In genomic region chr7:3378390-3379120, GRCh38 we compare ENCODE assay signal across 15 cellular contexts.
A peak's percentile ranks its signal among the peaks of the same experiment; 100 is the strongest.
DNase-seq lines count a peak whose midpoint lies in the region; ATAC-seq, FAIRE-seq and TF ChIP-seq lines count a peak whose summit lies in the region.
"Had no signal": no experiment of that assay in that cellular context is flagged by ENCODE, and none has a peak within 500 bp of the region (broad histone marks: within the 10 kb centered on the region; RNA-seq: fewer than 3 reads in every experiment).

No MANE protein-coding gene starts in this region.

- TF ChIP-seq CTCF in glutamatergic neuron (IDR thresholded peaks at IDR 0.05; ENCODE audit: partially characterized antibody, unreplicated experiment) (no peak), neural progenitor cell (IDR thresholded peaks at IDR 0.05) (no peak)

- no peaks in the 10 kb centered on the region for H3K36me3 ChIP-seq in neural progenitor cell
- H3K36me3 ChIP-seq: BLaER1 treated with 17β-estradiol and CSF1 and Interleukin-3, amounts not matched to agents 10 nM and 100 nM had no signal

- peak; percentile 17 for DNase-seq in ELF-1 (ENCODE audit: low read depth, low spot score)
- no peak for DNase-seq in glutamatergic neuron
- DNase-seq in neural progenitor cell (ENCODE audit: low spot score), result peak; percentile 14
- no peak for DNase-seq in urothelium cell line (ENCODE audit: low spot score)
- no peak for DNase-seq in natural killer cell treated with Interleukin-12 subunit alpha and Interleukin-12 subunit beta and Interleukin-15 and Interleukin-18, amount 100 ng/mL, for 72 hours (ENCODE audit: low spot score)
- DNase-seq in SHP77 treated with DMSO at 0.1 percent for 48 hours (lab: John Stamatoyannopoulos, UW), result no peak
- DNase-seq: Calu3; CD8-positive, alpha-beta T cell; DMS79 treated with DMSO at 0.1 percent for 48 hours; H9 had no signal

- H3K27ac ChIP-seq in neural progenitor cell, result no peak overlapping the region
- H3K27ac ChIP-seq: BLaER1 treated with 17β-estradiol and CSF1 and Interleukin-3, amounts not matched to agents 10 nM and 100 nM had no signal

- no peaks in the 10 kb centered on the region for H3K79me2 ChIP-seq in neural progenitor cell (ENCODE audit: low read depth)

- no peak overlapping the region for H3K4me3 ChIP-seq in neural progenitor cell
- H3K4me3 ChIP-seq: BLaER1 treated with 17β-estradiol and CSF1 and Interleukin-3, amounts not matched to agents 10 nM and 100 nM; GM12878 had no signal

- no peaks in the 10 kb centered on the region for H3K36me3 Mint-ChIP-seq in glutamatergic neuron (ENCODE audit: unreplicated experiment)
- no peaks in the 10 kb centered on the region for H3K36me3 Mint-ChIP-seq in neural progenitor cell
- no peaks in the 10 kb centered on the region for H3K36me3 Mint-ChIP-seq in natural killer cell treated with Interleukin-12 subunit alpha and Interleukin-12 subunit beta and Interleukin-15 and Interleukin-18, amount 100 ng/mL, for 72 hours
- H3K36me3 Mint-ChIP-seq: CD8-positive, alpha-beta T cell had no signal

- H3K4me3 Mint-ChIP-seq in glutamatergic neuron (ENCODE audit: unreplicated experiment), result peak overlapping the region; percentile 4
- H3K4me3 Mint-ChIP-seq in neural progenitor cell, result no peak overlapping the region
- no peak overlapping the region for H3K4me3 Mint-ChIP-seq in natural killer cell treated with Interleukin-12 subunit alpha and Interleukin-12 subunit beta and Interleukin-15 and Interleukin-18, amount 100 ng/mL, for 72 hours
- H3K4me3 Mint-ChIP-seq: B cell; CD8-positive, alpha-beta T cell; H9 had no signal

- no peak for ATAC-seq in natural killer cell treated with Interleukin-12 subunit alpha and Interleukin-12 subunit beta and Interleukin-15 and Interleukin-18, amount 100 ng/mL, for 72 hours
- ATAC-seq: CD8-positive, alpha-beta T cell; GM12878 had no signal

- no peaks in the 10 kb centered on the region for H3F3A ChIP-seq in neural progenitor cell (ENCODE audit: low read depth)

- no peaks in the 10 kb centered on the region for H3K9me3 ChIP-seq in neural progenitor cell (ENCODE audit: low read depth)
- H3K9me3 ChIP-seq: BLaER1 treated with 17β-estradiol and CSF1 and Interleukin-3, amounts not matched to agents 10 nM and 100 nM had no signal

- no peaks in the 10 kb centered on the region for H3K27me3 ChIP-seq in neural progenitor cell
- H3K27me3 ChIP-seq: BLaER1 treated with 17β-estradiol and CSF1 and Interleukin-3, amounts not matched to agents 10 nM and 100 nM had no signal

- peaks cover 30% of the 10 kb centered on the region for H3K4me1 ChIP-seq in neural progenitor cell
- H3K4me1 ChIP-seq: BLaER1 treated with 17β-estradiol and CSF1 and Interleukin-3, amounts not matched to agents 10 nM and 100 nM had no signal

- no peak overlapping the region for H2AFZ ChIP-seq in neural progenitor cell (replicated peaks)

- H4K20me1 ChIP-seq in neural progenitor cell (ENCODE audit: low read depth), result no peaks in the 10 kb centered on the region
- H4K20me1 ChIP-seq: BLaER1 treated with 17β-estradiol and CSF1 and Interleukin-3, amounts not matched to agents 10 nM and 100 nM had no signal

- no peak overlapping the region for H3K9ac ChIP-seq in neural progenitor cell
- H3K9ac ChIP-seq: BLaER1 treated with 17β-estradiol and CSF1 and Interleukin-3, amounts not matched to agents 10 nM and 100 nM had no signal

- peak; percentile 81 for FAIRE-seq in urothelium cell line (lab: Jason Lieb, UNC)
- FAIRE-seq: GM12878, GM19239, H1 had no signal

- peaks cover 2% of the 10 kb centered on the region for H3K9me3 Mint-ChIP-seq in glutamatergic neuron (ENCODE audit: unreplicated experiment)
- H3K9me3 Mint-ChIP-seq in neural progenitor cell, result no peaks in the 10 kb centered on the region
- no peaks in the 10 kb centered on the region for H3K9me3 Mint-ChIP-seq in natural killer cell treated with Interleukin-12 subunit alpha and Interleukin-12 subunit beta and Interleukin-15 and Interleukin-18, amount 100 ng/mL, for 72 hours
- H3K9me3 Mint-ChIP-seq: CD8-positive, alpha-beta T cell; H9 had no signal

- H3K4me2 ChIP-seq in neural progenitor cell, result no peak overlapping the region
- H3K4me2 ChIP-seq: BLaER1 treated with 17β-estradiol and CSF1 and Interleukin-3, amounts not matched to agents 10 nM and 100 nM had no signal

- H3K4me1 Mint-ChIP-seq in glutamatergic neuron (ENCODE audit: low read depth, unreplicated experiment), result peaks cover 36% of the 10 kb centered on the region
- H3K4me1 Mint-ChIP-seq in neural progenitor cell, result peaks cover 27% of the 10 kb centered on the region
- H3K4me1 Mint-ChIP-seq in natural killer cell treated with Interleukin-12 subunit alpha and Interleukin-12 subunit beta and Interleukin-15 and Interleukin-18, amount 100 ng/mL, for 72 hours (ENCODE audit: low read depth in 2 of 2), result no peaks in the 10 kb centered on the region
- H3K4me1 Mint-ChIP-seq: B cell had no signal

- H3K27ac Mint-ChIP-seq in glutamatergic neuron (ENCODE audit: unreplicated experiment) (no peak overlapping the region), neural progenitor cell (no peak overlapping the region)
- no peak overlapping the region for H3K27ac Mint-ChIP-seq in natural killer cell treated with Interleukin-12 subunit alpha and Interleukin-12 subunit beta and Interleukin-15 and Interleukin-18, amount 100 ng/mL, for 72 hours
- H3K27ac Mint-ChIP-seq: B cell; CD8-positive, alpha-beta T cell; H9 had no signal

- H3K27me3 Mint-ChIP-seq in glutamatergic neuron (ENCODE audit: unreplicated experiment) (peaks cover 2% of the 10 kb centered on the region), neural progenitor cell (ENCODE audit: insufficient read depth, low read depth) (peaks cover 2% of the 10 kb centered on the region)
- peaks cover 39 to 71% of the 10 kb centered on the region in 2 donors for H3K27me3 Mint-ChIP-seq in natural killer cell treated with Interleukin-12 subunit alpha and Interleukin-12 subunit beta and Interleukin-15 and Interleukin-18, amount 100 ng/mL, for 72 hours

Comparison
In these comparisons a context has a peak if more than half of its experiments do, and no peak if none do; other contexts are left out.
1. DNase-seq: peak in ELF-1 (single experiment) and neural progenitor cell (single experiment); none in glutamatergic neuron (single experiment), urothelium cell line (single experiment), natural killer cell treated with Interleukin-12 subunit alpha and Interleukin-12 subunit beta and Interleukin-15 and Interleukin-18, amount 100 ng/mL, for 72 hours (single experiment) and SHP77 treated with DMSO at 0.1 percent for 48 hours (single experiment).